Comparison of ENCODE assay signal across 24 cellular contexts in the genomic region with DNA sequence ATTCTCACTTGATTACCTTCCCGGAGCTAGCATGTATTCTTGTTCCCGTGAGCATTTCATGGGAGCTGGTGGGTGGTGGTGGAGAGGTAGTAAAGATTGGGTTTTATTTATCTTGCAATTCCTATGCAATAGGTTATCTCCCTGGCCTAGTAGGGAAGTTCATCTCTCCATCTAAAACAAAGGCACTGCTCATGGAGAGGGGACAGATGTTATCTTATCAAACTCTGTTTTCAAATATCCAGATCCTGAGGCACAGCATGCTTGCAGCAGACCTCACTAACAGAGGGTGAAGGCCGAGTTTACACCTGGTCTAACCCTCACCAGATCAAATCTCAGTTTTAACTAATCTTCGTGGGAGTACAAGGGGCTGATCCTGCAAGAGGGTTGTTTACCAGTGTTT.
"Had no signal": no experiment of that assay in that cellular context is flagged by ENCODE, and none has a peak within 500 bp of the region (broad histone marks: within the 10 kb centered on the region; RNA-seq: fewer than 3 reads in every experiment).

No MANE protein-coding gene starts in this region.

- H3K36me3 Mint-ChIP-seq: activated naive CD8-positive, alpha-beta T cell treated with anti-CD3 and anti-CD28 coated beads, Interleukin-2, amount 10 ng/mL, durations not matched to agents 7 days and 5 days had no signal

- ATAC-seq: activated CD4-positive, CD25-positive, alpha-beta regulatory T cell treated with anti-CD3 and anti-CD28 coated beads, Interleukin-2, amount 50 U/mL, for 24 hours; activated CD8-positive, alpha-beta T cell treated with anti-CD3 and anti-CD28 coated beads for 36 hours; K562; Panc1 had no signal

- H3K4me3 ChIP-seq: adrenal gland, K562, SJCRH30 had no signal

- H3K27me3 ChIP-seq: adrenal gland, SJCRH30 had no signal

- DNase-seq: activated CD4-positive, alpha-beta T cell treated with anti-CD3 and anti-CD28 coated beads for 4 hours; activated CD8-positive, alpha-beta memory T cell treated with anti-CD3 and anti-CD28 coated beads, Interleukin-2, amount 50 U/mL, for 48 hours; activated CD8-positive, alpha-beta T cell treated with anti-CD3 and anti-CD28 coated beads for 36 hours; activated naive CD4-positive, alpha-beta T cell treated with anti-CD3 and anti-CD28 coated beads, Interleukin-2, amount 50 U/mL, for 16 hours; activated naive CD8-positive, alpha-beta T cell treated with anti-CD3 and anti-CD28 coated beads, Interleukin-2, amount 10 ng/mL, durations not matched to agents 7 days and 5 days; activated T-cell treated with anti-CD3 and anti-CD28 coated beads, Interleukin-2, amount 50 U/mL, for 1 hour; adrenal gland; anterior cingulate cortex; caudate nucleus; Kasumi-1; NCI-H1105 treated with DMSO at 0.1 percent for 48 hours; NCI-H146; NCI-H187 treated with DMSO at 0.1 percent for 48 hours; NCI-H2081 treated with DMSO at 0.1 percent for 48 hours; NCI-H446; NCI-H748 treated with DMSO at 0.1 percent for 48 hours; OCI-M1; Right ventricle myocardium superior; RPMI8226; SJCRH30 had no signal

- H3K9me3 ChIP-seq: adrenal gland, SJCRH30 had no signal

- H3K4me1 ChIP-seq: adrenal gland had no signal

- H3K36me3 ChIP-seq: WERI-Rb-1 had no signal

- H3K4me3 Mint-ChIP-seq: activated CD8-positive, alpha-beta T cell treated with anti-CD3 and anti-CD28 coated beads for 36 hours; activated naive CD8-positive, alpha-beta T cell treated with anti-CD3 and anti-CD28 coated beads, Interleukin-2, amount 10 ng/mL, durations not matched to agents 7 days and 5 days had no signal

- H3K9me3 Mint-ChIP-seq: activated CD8-positive, alpha-beta T cell treated with anti-CD3 and anti-CD28 coated beads for 36 hours; activated naive CD8-positive, alpha-beta T cell treated with anti-CD3 and anti-CD28 coated beads, Interleukin-2, amount 10 ng/mL, durations not matched to agents 7 days and 5 days had no signal

- H3K27ac Mint-ChIP-seq: activated CD8-positive, alpha-beta T cell treated with anti-CD3 and anti-CD28 coated beads for 36 hours; activated naive CD8-positive, alpha-beta T cell treated with anti-CD3 and anti-CD28 coated beads, Interleukin-2, amount 10 ng/mL, durations not matched to agents 7 days and 5 days had no signal

- H3K27me3 Mint-ChIP-seq: activated CD8-positive, alpha-beta T cell treated with anti-CD3 and anti-CD28 coated beads for 36 hours; activated naive CD8-positive, alpha-beta T cell treated with anti-CD3 and anti-CD28 coated beads, Interleukin-2, amount 10 ng/mL, durations not matched to agents 7 days and 5 days had no signal

- H3K27ac ChIP-seq: adrenal gland, SJCRH30, WERI-Rb-1 had no signal

- H3K4me1 Mint-ChIP-seq: activated naive CD8-positive, alpha-beta T cell treated with anti-CD3 and anti-CD28 coated beads, Interleukin-2, amount 10 ng/mL, durations not matched to agents 7 days and 5 days had no signal
